In genomic region chr1:119873166-119874025, GRCh38 we compare ENCODE assay signal across 13 cellular contexts. TPM values are rescaled to one million over a fixed set of nuclear protein-coding genes. Genes with fewer than 3 reads are reported as not detected.
DNase-seq lines count a peak whose midpoint lies in the region; ATAC-seq, FAIRE-seq and TF ChIP-seq lines count a peak whose summit lies in the region.
"Had no signal": no experiment of that assay in that cellular context is flagged by ENCODE, and none has a peak within 500 bp of the region (broad histone marks: within the 10 kb centered on the region; RNA-seq: fewer than 3 reads in every experiment).

No MANE protein-coding gene starts in this region.

- POLR2A ChIA-PET in MCF 10A (lab: Yijun Ruan, JAX): interaction anchor here (0.6 kb wide), 1 partner anchor 61 kb away, joined by 3 read pairs; no protein-coding TSS in a partner anchor

- whole genome bisulfite sequencing in transverse colon (ENCODE audit: low coverage in 1 of 2), 2 donors: 39 to 50% methylated on average over 2 to 3 of the region's 3 CpGs

- H3K4me3 Mint-ChIP-seq in MCF 10A (ENCODE audit: unreplicated experiment): no peak overlapping the region
- H3K4me3 Mint-ChIP-seq: naive B cell had no signal

- peaks cover 6% of the 10 kb centered on the region for H3K4me1 Mint-ChIP-seq in MCF 10A (ENCODE audit: insufficient read depth, unreplicated experiment)

- TF ChIP-seq CTCF in MCF 10A (IDR thresholded peaks at IDR 0.05; ENCODE audit: unreplicated experiment) (no peak), transverse colon (IDR thresholded peaks at IDR 0.05) (no peak)

- CTCF ChIA-PET in MCF 10A (lab: Yijun Ruan, JAX): interaction anchor here (0.9 to 1.3 kb wide), 4 partner anchors 11 to 267 kb away, joined by 3 to 5 read pairs (median 3); no protein-coding TSS in a partner anchor

- no peaks in the 10 kb centered on the region for H3K27me3 Mint-ChIP-seq in MCF 10A (ENCODE audit: insufficient read depth, unreplicated experiment)

- no peaks in the 10 kb centered on the region for H3K36me3 ChIP-seq in transverse colon
- H3K36me3 ChIP-seq: tibial artery had no signal

- no peak for ATAC-seq in HG03095 (IDR thresholded peaks at IDR 0.05; ENCODE audit: unreplicated experiment)
- ATAC-seq: activated CD4-positive, CD25-positive, alpha-beta regulatory T cell treated with anti-CD3 and anti-CD28 coated beads, Interleukin-2, amount 50 U/mL, for 24 hours had no signal

- H3K36me3 Mint-ChIP-seq in MCF 10A (ENCODE audit: insufficient read depth, unreplicated experiment): no peaks in the 10 kb centered on the region
- H3K36me3 Mint-ChIP-seq: naive B cell had no signal

- H3K4me1 ChIP-seq in transverse colon: peaks cover 0 to 7% (median 0%) of the 10 kb centered on the region in 4 donors

- intact Hi-C loops in MCF 10A (cut with micrococcal nuclease) (loop anchor here (5.0 kb wide), 1 partner anchor 274 kb away; no protein-coding TSS in a partner anchor), transverse colon (cut with DNase I; ENCODE audit: low total_unique reads) (no loop called here)

- peak overlapping the region in 2 of 4 donors; percentile 6 to 16 for H3K27ac ChIP-seq in transverse colon
- H3K27ac ChIP-seq: tibial artery had no signal

- DNase-seq in AG08395 (ENCODE audit: low spot score) (peak; percentile 72), HT1080 (ENCODE audit: low read depth) (peak; percentile 87), MCF 10A (ENCODE audit: unreplicated experiment) (peak; percentile 27), medulla oblongata (ENCODE audit: extremely low spot score) (peak; percentile 51), cerebellar cortex (ENCODE audit: low spot score) (no peak), transverse colon (no peak), HTR-8/SVneo (ENCODE audit: insufficient read length, low spot score) (no peak)
- DNase-seq: naive B cell, NCI-H1417 treated with DMSO at 0.1 percent for 48 hours had no signal

- no peak overlapping the region for H3K27ac Mint-ChIP-seq in MCF 10A (ENCODE audit: low read depth, unreplicated experiment)

- H3K9me3 ChIP-seq in transverse colon: no peaks in the 10 kb centered on the region
- H3K9me3 ChIP-seq: tibial artery had no signal

- no peak for TF ChIP-seq POLR2A in transverse colon (IDR thresholded peaks at IDR 0.05)

- BruUV-seq in MCF 10A (replicated peaks; lab: Mats Ljungman, UMichigan): no TSS peak

- no peaks in the 10 kb centered on the region for H3K27me3 ChIP-seq in transverse colon

- no peak for TF ChIP-seq EP300 in transverse colon (IDR thresholded peaks at IDR 0.05; ENCODE audit: low read depth)

- H3K4me3 ChIP-seq in transverse colon: no peak overlapping the region
- H3K4me3 ChIP-seq: tibial artery had no signal

- FAIRE-seq in HTR-8/SVneo (lab: Jason Lieb, UNC): no peak

- H3K9me3 Mint-ChIP-seq in MCF 10A (ENCODE audit: unreplicated experiment): no peaks in the 10 kb centered on the region
- H3K9me3 Mint-ChIP-seq: naive B cell had no signal

- in situ Hi-C loops in transverse colon (cut with MboI; ENCODE audit: low pct_ligation_motif_present in 1 of 4, low pct_unique_long_range_greater_than_20kb in 1 of 4, low sequenced_read_pairs in 3 of 4): loop anchor here in 1 of 4 donors (25.0 kb wide), 1 partner anchor 136 kb away; no protein-coding TSS in a partner anchor

RNA-seq across cellular contexts. Expression of gene ADAM30, which starts 22.9 kb away (rescaled TPM):
- total RNA-seq in HT1080 (2014; rRNA removed; shearing (Covaris generic)): not detected in 2 replicates
- not detected in 2 replicates for polyA plus RNA-seq in HT1080 (2015; cell fraction: cytosol; rRNA removed)
- not detected in 2 replicates for polyA plus RNA-seq in HT1080 (2015; cell fraction: nucleus; rRNA removed)
- total RNA-seq in MCF 10A (2022): not detected in 2 replicates
- total RNA-seq in transverse colon: not detected
- total RNA-seq: epithelial cell of proximal tubule had no signal

Comparison
In these comparisons a context has a peak if more than half of its experiments do, and no peak if none do; other contexts are left out.
1. DNase-seq: peak in AG08395 (single experiment), HT1080 (single experiment), MCF 10A (single experiment) and medulla oblongata (single experiment); none in cerebellar cortex (single experiment), transverse colon (single experiment) and HTR-8/SVneo (single experiment).